In the genomic region with DNA sequence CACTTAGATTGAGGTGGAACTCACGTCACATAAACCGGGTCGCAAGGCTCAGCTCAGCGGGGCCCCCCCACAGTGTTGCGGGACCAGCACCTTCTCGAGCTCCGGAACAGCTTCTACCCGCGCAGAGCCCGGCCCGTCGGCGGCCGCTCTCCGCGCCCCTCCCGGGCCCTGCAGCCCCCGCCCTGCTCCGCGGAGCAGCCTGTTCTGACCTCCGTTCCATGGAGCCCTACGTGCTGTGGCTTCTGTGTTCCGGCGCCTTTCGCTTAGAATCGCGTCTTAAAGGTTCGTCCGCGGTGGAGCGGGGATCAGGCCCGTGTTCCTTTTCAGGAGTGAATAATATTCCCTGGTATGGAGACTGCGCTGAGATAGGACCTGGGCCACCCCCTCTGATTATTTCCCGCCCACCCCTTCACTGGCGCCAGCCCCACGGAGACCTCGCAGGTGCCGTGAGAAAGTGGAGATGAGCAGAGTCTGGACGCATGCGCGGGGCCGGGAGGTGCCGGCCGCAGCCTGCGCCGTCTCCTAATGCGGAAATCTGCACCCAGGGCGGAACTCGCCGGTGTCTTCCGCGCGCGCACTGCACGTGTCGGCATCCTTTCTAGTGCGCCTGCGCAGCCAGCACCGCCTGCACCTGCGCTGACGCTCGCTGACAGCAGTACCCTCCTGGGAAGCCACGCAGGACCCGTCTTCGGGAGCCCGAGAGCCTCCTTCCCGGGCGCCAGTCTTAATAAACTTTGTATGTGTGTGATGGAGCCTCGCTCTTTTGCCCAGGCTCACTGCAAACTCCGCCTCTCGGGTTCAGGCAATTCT, we compare ENCODE assay signal across 9 cellular contexts. TPM values are rescaled to one million over a fixed set of nuclear protein-coding genes. Genes with fewer than 3 reads are reported as not detected.
DNase-seq lines count a peak whose midpoint lies in the region; ATAC-seq, FAIRE-seq and TF ChIP-seq lines count a peak whose summit lies in the region.
"Had no signal": no experiment of that assay in that cellular context is flagged by ENCODE, and none has a peak within 500 bp of the region (broad histone marks: within the 10 kb centered on the region; RNA-seq: fewer than 3 reads in every experiment).

No MANE protein-coding gene starts in this region.

- H3K79me2 ChIP-seq in H1 (ENCODE audit: control insufficient read depth in 1 of 2, insufficient read depth in 2 of 2, low read length in 2 of 2) (no peaks in the 10 kb centered on the region), OCI-LY7 (ENCODE audit: insufficient read depth, low read depth, low read length) (no peaks in the 10 kb centered on the region)

- peaks cover 7% of the 10 kb centered on the region for H3K4me1 Mint-ChIP-seq in neural crest cell

- peak overlapping the region; percentile 57; the same call in 1 of the 2 replicates for H4K8ac ChIP-seq in H1 (ENCODE audit: extremely low read depth, insufficient read depth, low read length)

- no peak for DNase-seq in AG04450 (ENCODE audit: low read depth, low spot score)
- peak in 1 of 2 experiments; percentile 59 for DNase-seq in H1 (ENCODE audit: low read depth in 1 of 2, low spot score in 2 of 2)
- DNase-seq in neural crest cell (ENCODE audit: low read depth, low spot score), result no peak
- DNase-seq in dedifferentiated amniotic fluid mesenchymal stem cell (ENCODE audit: extremely low spot score), result no peak
- no peak for DNase-seq in OCI-LY7 (ENCODE audit: low spot score)
- DNase-seq in KBM-7, result no peak

- peaks cover 7% of the 10 kb centered on the region for H3K9me3 Mint-ChIP-seq in neural crest cell

- H2AFZ ChIP-seq in H1 (ENCODE audit: low read length) (no peak overlapping the region), OCI-LY7 (ENCODE audit: low read length) (no peak overlapping the region)

- no peaks in the 10 kb centered on the region for H3K79me1 ChIP-seq in H1 (ENCODE audit: low read depth, low read length)

- no peak overlapping the region for H2BK5ac ChIP-seq in H1 (ENCODE audit: low read depth, low read length)

- no peak for TF ChIP-seq POLR2A in H1 (IDR thresholded peaks at IDR 0.05; ENCODE audit: control extremely low read depth in 1 of 2, low read depth in 2 of 2, low read length in 2 of 2)

- TF ChIP-seq CTCF in AG04450 (IDR thresholded peaks at IDR 0.05; ENCODE audit: low read depth, low read length), result no peak
- no peak for TF ChIP-seq CTCF in H1 (IDR thresholded peaks at IDR 0.05; ENCODE audit: control extremely low read depth in 1 of 3, insufficient read depth in 1 of 3, low read depth in 1 of 3, low read length in 3 of 3)
- TF ChIP-seq CTCF in neural crest cell (conservative IDR thresholded peaks at IDR 0.05), result no peak
- TF ChIP-seq CTCF in OCI-LY7 (conservative IDR thresholded peaks at IDR 0.05; ENCODE audit: low read length), result no peak

- no peak for TF ChIP-seq EP300 in H1 (IDR thresholded peaks at IDR 0.05; ENCODE audit: borderline replicate concordance in 1 of 2, low read depth in 2 of 2, low read length in 2 of 2)

- H3K27ac ChIP-seq in AG04450 (ENCODE audit: low read depth, low read length) (no peak overlapping the region), HUES64 (ENCODE audit: low read depth, low read length) (no peak overlapping the region), H1 (ENCODE audit: low read depth, low read length) (no peak overlapping the region), OCI-LY7 (ENCODE audit: low read depth, low read length, poor library complexity, severe bottlenecking) (no peak overlapping the region)

- peaks cover 7% of the 10 kb centered on the region for H3K36me3 Mint-ChIP-seq in neural crest cell (ENCODE audit: low read depth)

- peak overlapping the region; percentile 86 for H3K4me3 Mint-ChIP-seq in neural crest cell

- H2BK15ac ChIP-seq in H1 (ENCODE audit: low read length), result no peak overlapping the region

- in situ Hi-C loops in KBM-7 (cut with MboI; ENCODE audit: low pct_unique_long_range_greater_than_20kb, low sequenced_read_pairs), result no loop called here

- no peak overlapping the region for H2BK12ac ChIP-seq in H1 (ENCODE audit: low read depth, low read length)

- H3K4me2 ChIP-seq in H1 (ENCODE audit: insufficient read depth in 1 of 2, low read depth in 2 of 2, low read length in 2 of 2), result peak overlapping the region; percentile 66 to 90
- no peak overlapping the region; the same call in 1 of the 2 replicates for H3K4me2 ChIP-seq in OCI-LY7 (ENCODE audit: low read length)

- no peak for FAIRE-seq in H1 (lab: Jason Lieb, UNC)

- peaks cover 4% of the 10 kb centered on the region; the same call in 1 of the 2 replicates for H3K23me2 ChIP-seq in H1 (ENCODE audit: low read depth, low read length)

- intact Hi-C loops in OCI-LY7 (cut with micrococcal nuclease; ENCODE audit: unreplicated experiment), result no loop called here

- H3K4me1 ChIP-seq in HUES64 (ENCODE audit: insufficient read depth, low read length), result no peaks in the 10 kb centered on the region
- peaks cover 0 to 6% (median 0%) of the 10 kb centered on the region in 4 experiments; a peak in 1 of 7 replicates for H3K4me1 ChIP-seq in H1 (replicated peaks in 1 of 4; ENCODE audit: control insufficient read depth in 3 of 4, insufficient read depth in 4 of 4, low read length in 3 of 4)
- H3K4me1 ChIP-seq in OCI-LY7 (ENCODE audit: insufficient read depth, low read length, poor library complexity, severe bottlenecking), result peaks cover 6% of the 10 kb centered on the region

- H3K4me3 ChIP-seq in AG04450 (ENCODE audit: low read depth, low read length), result peak overlapping the region; percentile 48; the same call in 1 of the 2 replicates
- H3K4me3 ChIP-seq in HUES64 (ENCODE audit: low read length), result peak overlapping the region; percentile 59
- peak overlapping the region; percentile 29 to 72 (median 40); a peak in 7 of 8 replicates for H3K4me3 ChIP-seq in H1 (ENCODE audit: extremely low read depth in 1 of 4, insufficient read depth in 2 of 4, low read depth in 3 of 4, low read length in 4 of 4)
- H3K4me3 ChIP-seq in OCI-LY7 (ENCODE audit: low read depth, low read length, poor library complexity, severe bottlenecking), result no peak overlapping the region

- peaks cover 0 to 1% of the 10 kb centered on the region in 2 experiments for H4K20me1 ChIP-seq in H1 (replicated peaks in 1 of 2; ENCODE audit: control insufficient read depth in 1 of 2, insufficient read depth in 2 of 2, low read length in 2 of 2)
- H4K20me1 ChIP-seq in OCI-LY7 (ENCODE audit: insufficient read depth, low read length), result no peaks in the 10 kb centered on the region

- H3K23ac ChIP-seq in H1 (ENCODE audit: insufficient read length), result no peak overlapping the region

- H3K18ac ChIP-seq in H1 (ENCODE audit: extremely low read depth, low read length), result no peak overlapping the region

- no TSS peak for BruUV-seq in OCI-LY7 (replicated peaks; lab: Mats Ljungman, UMichigan)

- H3K14ac ChIP-seq in H1 (ENCODE audit: insufficient read length), result no peak overlapping the region

- no peak for ATAC-seq in GM19395 (IDR thresholded peaks at IDR 0.05; ENCODE audit: unreplicated experiment)

- H3K27me3 ChIP-seq in AG04450 (ENCODE audit: control insufficient read depth, insufficient read depth, low read length), result no peaks in the 10 kb centered on the region
- H3K27me3 ChIP-seq in HUES64 (ENCODE audit: insufficient read depth, low read length), result peaks cover 20% of the 10 kb centered on the region
- peaks cover 0 to 11% (median 6%) of the 10 kb centered on the region in 4 experiments; a peak in 4 of 7 replicates for H3K27me3 ChIP-seq in H1 (replicated peaks in 1 of 4; ENCODE audit: control insufficient read depth in 3 of 4, extremely low read depth in 1 of 4, insufficient read depth in 3 of 4, low read length in 3 of 4)

- H3K27ac Mint-ChIP-seq in neural crest cell (ENCODE audit: unreplicated experiment), result no peak overlapping the region

- no peak overlapping the region for H3K4ac ChIP-seq in H1 (replicated peaks; ENCODE audit: insufficient read length, low read depth, low read length)

- POLR2A ChIA-PET in AG04450 (lab: Yijun Ruan, JAX), result no interaction called here
- POLR2A ChIA-PET in H1 (lab: Charles Lee; ENCODE audit: partially characterized antibody), result interaction anchor here (0.6 to 2.0 kb wide), 3 partner anchors 14 to 241 kb away, joined by 3 to 5 read pairs (median 3); no protein-coding TSS in a partner anchor
- POLR2A ChIA-PET in OCI-LY7 (lab: Charles Lee), result no interaction called here

- no peak overlapping the region for H4K91ac ChIP-seq in H1 (replicated peaks; ENCODE audit: insufficient read length, low read length)

- no peaks in the 10 kb centered on the region for H3K36me3 ChIP-seq in HUES64 (ENCODE audit: insufficient read depth, low read length)
- H3K36me3 ChIP-seq in H1 (ENCODE audit: control insufficient read depth in 2 of 4, insufficient read depth in 4 of 4, low read length in 3 of 4), result no peaks in the 10 kb centered on the region
- no peaks in the 10 kb centered on the region for H3K36me3 ChIP-seq in OCI-LY7 (ENCODE audit: insufficient read depth, low read length)

- H3K9ac ChIP-seq in HUES64 (ENCODE audit: low read depth, low read length) (no peak overlapping the region), H1 (replicated peaks in 1 of 4; ENCODE audit: extremely low read depth in 1 of 4, low read depth in 3 of 4, low read length in 3 of 4) (no peak overlapping the region)

- H3K9me3 ChIP-seq in AG04450 (ENCODE audit: control insufficient read depth, insufficient read depth, low read length) (peaks cover 22% of the 10 kb centered on the region), HUES64 (ENCODE audit: insufficient read depth, low read depth, low read length) (no peaks in the 10 kb centered on the region), H1 (ENCODE audit: insufficient read depth in 2 of 2, low read depth in 1 of 2, low read length in 1 of 2) (no peaks in the 10 kb centered on the region; a peak in 1 of 4 replicates), OCI-LY7 (ENCODE audit: low read length) (peaks cover 6% of the 10 kb centered on the region; the same call in 1 of the 2 replicates)

- no peaks in the 10 kb centered on the region for H3K27me3 Mint-ChIP-seq in neural crest cell (ENCODE audit: low read depth)

- CTCF ChIA-PET in AG04450 (lab: Charles Lee), result no interaction called here
- CTCF ChIA-PET in H1 (lab: Charles Lee; ENCODE audit: partially characterized antibody), result no interaction called here
- CTCF ChIA-PET in OCI-LY7 (lab: Charles Lee; ENCODE audit: unreplicated experiment), result no interaction called here

- TF ChIP-seq RAD21 in H1 (IDR thresholded peaks at IDR 0.05 in 1 of 2, conservative IDR thresholded peaks at IDR 0.05 in 1 of 2; ENCODE audit: low read depth in 2 of 2, low read length in 2 of 2), result no peak

- 72% methylated on average over 71 of the region's 71 CpGs for WGBS in HUES64
- WGBS in H1 (ENCODE audit: extremely low coverage in 1 of 2, insufficient coverage in 1 of 2, insufficient read length in 1 of 2, insufficient replicate concordance in 2 of 2, low coverage in 1 of 2, low lambda C conversion rate in 2 of 2, missing lambda C conversion rate in 1 of 2), 2 experiments, result 81% methylated on average over 60 of the region's 71 CpGs; no CpG with 5 or more reads in 1 of the 2 experiments

- no peak overlapping the region for H2AK5ac ChIP-seq in H1 (ENCODE audit: low read depth, low read length)

- no peak overlapping the region for H3K56ac ChIP-seq in H1 (replicated peaks; ENCODE audit: insufficient read length, low read depth, low read length)

- H4K5ac ChIP-seq in H1 (ENCODE audit: insufficient read length, low read depth, low read length), result no peak overlapping the region

- H3K9me2 ChIP-seq in OCI-LY7 (ENCODE audit: insufficient read depth, low read length), result no peaks in the 10 kb centered on the region

- H2BK20ac ChIP-seq in H1 (ENCODE audit: low read length), result no peak overlapping the region

- no peak overlapping the region for H2BK120ac ChIP-seq in H1 (replicated peaks; ENCODE audit: low read depth, low read length)

RNA-seq across cellular contexts. Expression of a gene that starts 30.9 kb away (rescaled TPM):
- 11.3 and 13.1 TPM in 2 replicates for polyA plus RNA-seq in AG04450 (2011; rRNA removed)
- polyA minus RNA-seq in AG04450 (2011; rRNA and poly(A)+ RNA removed), result 11.8 and 22.6 TPM in 2 replicates
- 10.4 TPM for polyA plus RNA-seq in HUES64 (2013, experiment 1 of 2)
- 11.6 TPM for polyA plus RNA-seq in HUES64 (2013, experiment 2 of 2)
- total RNA-seq in H1 (2021; fragmentation: NEBNext Ultra II Directional; extraction: Animal tissue kit (Norgen Biotek cat#: 25700)), result 19.8 and 21.9 TPM in 2 replicates
- 8.6 and 9.5 TPM in 2 replicates for polyA plus RNA-seq in H1 (2011; rRNA removed)
- 8.3 TPM for polyA plus RNA-seq in H1 (2011; cell fraction: cytosol; rRNA removed)
- 11.0 TPM for polyA plus RNA-seq in H1 (2011; cell fraction: nucleus; rRNA removed)
- 8.9 to 11.6 TPM (median 10.6 TPM) in 4 replicates for polyA plus RNA-seq in H1 (2012, experiment 1 of 2)
- 0.62 TPM for polyA plus RNA-seq in H1 (2012, experiment 2 of 2)
- polyA plus RNA-seq in H1 (2013, experiment 1 of 2), result 11.3 TPM
- polyA plus RNA-seq in H1 (2013, experiment 2 of 2), result 10.3 TPM
- polyA minus RNA-seq in H1 (2011; rRNA and poly(A)+ RNA removed), result 30.1 and 31.7 TPM in 2 replicates
- 26.0 TPM for polyA minus RNA-seq in H1 (2011; cell fraction: cytosol; rRNA and poly(A)+ RNA removed)
- 19.5 TPM for polyA minus RNA-seq in H1 (2011; cell fraction: nucleus; rRNA and poly(A)+ RNA removed)
- 13.7 and 15.5 TPM in 2 replicates for total RNA-seq in neural crest cell
- total RNA-seq in OCI-LY7 (2014; rRNA removed; shearing (Covaris generic)), result 8.6 and 9.9 TPM in 2 replicates
- 8.2 and 9.4 TPM in 2 replicates for total RNA-seq in OCI-LY7 (2022)

RNA-seq across cellular contexts. Expression of a gene that starts 48.1 kb away (rescaled TPM):
- 0.25 TPM in 1 of 2 replicates, not detected in the other for polyA plus RNA-seq in AG04450 (2011; rRNA removed)
- polyA minus RNA-seq in AG04450 (2011; rRNA and poly(A)+ RNA removed), result not detected in 2 replicates
- 1.3 TPM for polyA plus RNA-seq in HUES64 (2013, experiment 1 of 2)
- 2.4 TPM for polyA plus RNA-seq in HUES64 (2013, experiment 2 of 2)
- 10.6 and 11.1 TPM in 2 replicates for total RNA-seq in H1 (2021; fragmentation: NEBNext Ultra II Directional; extraction: Animal tissue kit (Norgen Biotek cat#: 25700))
- 7.7 and 7.9 TPM in 2 replicates for polyA plus RNA-seq in H1 (2011; rRNA removed)
- 6.7 TPM for polyA plus RNA-seq in H1 (2011; cell fraction: cytosol; rRNA removed)
- polyA plus RNA-seq in H1 (2011; cell fraction: nucleus; rRNA removed), result 50.6 TPM
- polyA plus RNA-seq in H1 (2012, experiment 1 of 2), result 5.9 to 13.0 TPM (median 10.2 TPM) in 4 replicates
- polyA plus RNA-seq in H1 (2012, experiment 2 of 2), result 5.9 TPM
- 7.2 TPM for polyA plus RNA-seq in H1 (2013, experiment 1 of 2)
- 7.0 TPM for polyA plus RNA-seq in H1 (2013, experiment 2 of 2)
- polyA minus RNA-seq in H1 (2011; rRNA and poly(A)+ RNA removed), result 1.2 and 2.6 TPM in 2 replicates
- polyA minus RNA-seq in H1 (2011; cell fraction: cytosol; rRNA and poly(A)+ RNA removed), result 3.0 TPM
- polyA minus RNA-seq in H1 (2011; cell fraction: nucleus; rRNA and poly(A)+ RNA removed), result 10.6 TPM
- total RNA-seq in neural crest cell, result 1.3 and 1.4 TPM in 2 replicates
- not detected in 2 replicates for total RNA-seq in OCI-LY7 (2014; rRNA removed; shearing (Covaris generic))
- not detected in 2 replicates for total RNA-seq in OCI-LY7 (2022)
- total RNA-seq: Daoy had no signal
